ENCODE assay signal across 11 cellular contexts in the genomic region with DNA sequence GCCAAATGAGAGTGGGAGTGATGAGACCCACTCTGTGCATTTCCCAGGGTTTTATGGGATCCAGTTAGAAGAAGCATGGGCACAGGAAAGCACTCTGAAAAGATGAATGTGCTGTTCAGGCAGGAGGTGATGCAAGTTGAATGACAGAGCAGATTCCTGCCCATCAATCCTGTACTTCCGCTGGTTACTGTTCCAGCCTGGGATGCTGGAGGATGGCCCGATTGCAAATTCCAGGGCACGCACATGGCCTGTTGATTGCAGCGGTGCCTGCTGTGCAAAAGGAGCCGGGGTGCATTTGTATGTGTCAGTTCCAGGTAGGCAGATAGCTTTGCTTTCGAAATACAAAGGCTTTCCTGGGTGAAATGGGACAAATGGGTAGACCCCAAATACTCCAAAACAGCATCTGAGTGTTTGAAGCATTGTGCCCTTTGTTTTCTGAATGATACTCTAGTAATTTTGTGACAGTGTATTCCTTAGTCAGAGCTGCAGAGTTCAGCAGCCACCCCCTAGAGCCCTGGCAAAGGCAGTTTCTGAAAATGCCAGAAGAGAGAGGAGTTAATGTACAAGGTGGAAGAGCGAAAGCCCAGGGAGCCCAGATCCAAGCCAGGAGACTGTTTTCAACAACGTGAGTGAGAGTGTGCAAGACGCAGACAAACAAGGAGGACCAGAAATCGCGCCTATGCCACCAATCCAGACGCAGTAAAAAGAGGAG.
"Had no signal": no experiment of that assay in that cellular context is flagged by ENCODE, and none has a peak within 500 bp of the region (broad histone marks: within the 10 kb centered on the region; RNA-seq: fewer than 3 reads in every experiment).

No MANE protein-coding gene starts in this region.

- H3K9me3 ChIP-seq: gastroesophageal sphincter, thyroid gland had no signal

- H3K4me3 ChIP-seq: gastroesophageal sphincter, thyroid gland had no signal

- FAIRE-seq: urothelium cell line had no signal

- DNase-seq: activated CD4-positive, alpha-beta T cell treated with anti-CD3 and anti-CD28 coated beads, Interleukin-2, amount 50 U/mL, for 1 hour; activated CD8-positive, alpha-beta memory T cell treated with anti-CD3 and anti-CD28 coated beads for 24 hours; activated naive CD4-positive, alpha-beta T cell; aorta; kidney glomerular epithelial cell; left ventricle myocardium superior; naive thymus-derived CD8-positive, alpha-beta T cell; stimulated activated CD4-positive, alpha-beta T cell treated with anti-CD3 and anti-CD28 coated beads, Interleukin-2, amount 100 ng/mL, for 48 hours; thyroid gland had no signal

- H3K27ac ChIP-seq: gastroesophageal sphincter, thyroid gland had no signal

- H3K4me1 ChIP-seq: gastroesophageal sphincter, thyroid gland had no signal

- H3K27me3 ChIP-seq: gastroesophageal sphincter, thyroid gland had no signal

- H3K36me3 ChIP-seq: gastroesophageal sphincter, thyroid gland had no signal
